1 cellular context compared by ENCODE assay signal in the genomic region with DNA sequence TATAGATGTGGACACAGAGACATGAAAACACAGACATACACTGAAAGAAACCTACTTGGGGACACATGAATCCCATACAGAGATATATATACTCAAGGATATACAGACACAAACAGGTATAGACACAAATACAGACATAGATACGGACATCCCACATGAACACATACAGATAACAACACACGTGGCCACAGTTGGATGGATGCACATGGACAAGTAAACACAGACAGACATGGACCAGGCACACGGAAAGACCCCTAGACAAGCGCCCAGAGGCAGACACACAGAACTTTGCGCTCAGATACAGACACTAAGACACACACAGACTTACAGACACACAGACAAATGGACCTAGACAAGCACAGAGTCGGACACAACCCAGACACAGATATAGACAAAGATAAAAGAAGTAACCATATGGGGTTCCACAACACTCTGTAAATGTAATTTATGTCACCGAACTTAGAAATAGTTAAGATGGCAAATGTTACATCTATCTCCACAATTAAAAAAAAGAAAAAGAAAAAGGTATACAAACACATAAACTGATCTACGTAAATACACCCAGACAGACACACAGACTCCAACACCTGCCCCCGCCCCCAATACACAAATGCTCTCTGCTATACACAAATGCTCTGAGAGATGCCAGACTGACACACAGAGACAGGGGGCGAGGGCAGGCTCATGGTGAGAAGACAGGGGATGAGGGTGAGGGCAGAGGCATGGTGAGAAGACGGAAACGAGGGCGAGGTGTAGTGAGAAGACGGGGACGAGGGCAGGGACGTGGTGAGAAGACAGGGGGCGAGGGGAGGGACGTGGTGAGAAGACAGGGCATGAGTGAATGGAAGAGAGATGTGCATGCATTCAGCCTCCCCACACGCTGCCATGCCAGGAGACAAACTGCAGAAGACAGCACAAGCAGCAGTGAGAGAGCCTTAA.
TF ChIP-seq lines count a peak whose summit lies in the region.

No MANE protein-coding gene starts in this region.

TF ChIP-seq in A549, 52 proteins besides CTCF, POLR2A, EP300 and RAD21 (continued from another document):
- TF ChIP-seq CHD4 (IDR thresholded peaks at IDR 0.05; ENCODE audit: borderline replicate concordance) (no peak), SMC3 (IDR thresholded peaks at IDR 0.05) (no peak), KDM5A (IDR thresholded peaks at IDR 0.05) (no peak), BCL3 (IDR thresholded peaks at IDR 0.05) (no peak), TP53 (CRISPR knock-in tag; IDR thresholded peaks at IDR 0.05) (no peak), CBX8 (IDR thresholded peaks at IDR 0.05) (no peak)
- TF ChIP-seq, protein P1, sequence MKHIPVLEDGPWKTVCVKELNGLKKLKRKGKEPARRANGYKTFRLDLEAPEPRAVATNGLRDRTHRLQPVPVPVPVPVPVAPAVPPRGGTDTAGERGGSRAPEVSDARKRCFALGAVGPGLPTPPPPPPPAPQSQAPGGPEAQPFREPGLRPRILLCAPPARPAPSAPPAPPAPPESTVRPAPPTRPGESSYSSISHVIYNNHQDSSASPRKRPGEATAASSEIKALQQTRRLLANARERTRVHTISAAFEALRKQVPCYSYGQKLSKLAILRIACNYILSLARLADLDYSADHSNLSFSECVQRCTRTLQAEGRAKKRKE (CRISPR knock-in tag; IDR thresholded peaks at IDR 0.05; ENCODE audit: low read depth), result no peak
TF ChIP-seq in A549: peak in this region for 0.
